ENCODE assay signal across 2 cellular contexts in genomic region chr10:94683214-94684054, GRCh38.
TF ChIP-seq lines count a peak whose summit lies in the region.

Gene CYP2C18 (plus strand): TSS chr10:94683729. CDS start chr10:94683820, 91 bp downstream.

TF ChIP-seq in H1, 55 proteins besides CTCF, POLR2A, EP300 and RAD21:
- TF ChIP-seq SIRT6 (IDR thresholded peaks at IDR 0.05; ENCODE audit: low read length) (no peak), CHD2 (IDR thresholded peaks at IDR 0.05; ENCODE audit: low read length) (no peak)
TF ChIP-seq in H1: peak in this region for 0.

TF ChIP-seq in liver, 16 proteins besides CTCF, POLR2A, EP300 and RAD21:
- TF ChIP-seq EGR1 (IDR thresholded peaks at IDR 0.05; ENCODE audit: low read depth in 2 of 2) (no peak), TAF1 (conservative IDR thresholded peaks at IDR 0.05) (peak; percentile 38), JUND (IDR thresholded peaks at IDR 0.05) (no peak), ZBTB33 (IDR thresholded peaks at IDR 0.05) (no peak), GABPA (IDR thresholded peaks at IDR 0.05 in 1 of 2, conservative IDR thresholded peaks at IDR 0.05 in 1 of 2) (no peak), HNF4A (conservative IDR thresholded peaks at IDR 0.05) (no peak), YY1 (IDR thresholded peaks at IDR 0.05) (peak; percentile 48), FOXA1 (IDR thresholded peaks at IDR 0.05) (no peak), HNF4G (IDR thresholded peaks at IDR 0.05) (no peak)
- TF ChIP-seq, protein P1, sequence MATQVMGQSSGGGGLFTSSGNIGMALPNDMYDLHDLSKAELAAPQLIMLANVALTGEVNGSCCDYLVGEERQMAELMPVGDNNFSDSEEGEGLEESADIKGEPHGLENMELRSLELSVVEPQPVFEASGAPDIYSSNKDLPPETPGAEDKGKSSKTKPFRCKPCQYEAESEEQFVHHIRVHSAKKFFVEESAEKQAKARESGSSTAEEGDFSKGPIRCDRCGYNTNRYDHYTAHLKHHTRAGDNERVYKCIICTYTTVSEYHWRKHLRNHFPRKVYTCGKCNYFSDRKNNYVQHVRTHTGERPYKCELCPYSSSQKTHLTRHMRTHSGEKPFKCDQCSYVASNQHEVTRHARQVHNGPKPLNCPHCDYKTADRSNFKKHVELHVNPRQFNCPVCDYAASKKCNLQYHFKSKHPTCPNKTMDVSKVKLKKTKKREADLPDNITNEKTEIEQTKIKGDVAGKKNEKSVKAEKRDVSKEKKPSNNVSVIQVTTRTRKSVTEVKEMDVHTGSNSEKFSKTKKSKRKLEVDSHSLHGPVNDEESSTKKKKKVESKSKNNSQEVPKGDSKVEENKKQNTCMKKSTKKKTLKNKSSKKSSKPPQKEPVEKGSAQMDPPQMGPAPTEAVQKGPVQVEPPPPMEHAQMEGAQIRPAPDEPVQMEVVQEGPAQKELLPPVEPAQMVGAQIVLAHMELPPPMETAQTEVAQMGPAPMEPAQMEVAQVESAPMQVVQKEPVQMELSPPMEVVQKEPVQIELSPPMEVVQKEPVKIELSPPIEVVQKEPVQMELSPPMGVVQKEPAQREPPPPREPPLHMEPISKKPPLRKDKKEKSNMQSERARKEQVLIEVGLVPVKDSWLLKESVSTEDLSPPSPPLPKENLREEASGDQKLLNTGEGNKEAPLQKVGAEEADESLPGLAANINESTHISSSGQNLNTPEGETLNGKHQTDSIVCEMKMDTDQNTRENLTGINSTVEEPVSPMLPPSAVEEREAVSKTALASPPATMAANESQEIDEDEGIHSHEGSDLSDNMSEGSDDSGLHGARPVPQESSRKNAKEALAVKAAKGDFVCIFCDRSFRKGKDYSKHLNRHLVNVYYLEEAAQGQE (IDR thresholded peaks at IDR 0.05), result peak; percentile 24
